In the genomic region with DNA sequence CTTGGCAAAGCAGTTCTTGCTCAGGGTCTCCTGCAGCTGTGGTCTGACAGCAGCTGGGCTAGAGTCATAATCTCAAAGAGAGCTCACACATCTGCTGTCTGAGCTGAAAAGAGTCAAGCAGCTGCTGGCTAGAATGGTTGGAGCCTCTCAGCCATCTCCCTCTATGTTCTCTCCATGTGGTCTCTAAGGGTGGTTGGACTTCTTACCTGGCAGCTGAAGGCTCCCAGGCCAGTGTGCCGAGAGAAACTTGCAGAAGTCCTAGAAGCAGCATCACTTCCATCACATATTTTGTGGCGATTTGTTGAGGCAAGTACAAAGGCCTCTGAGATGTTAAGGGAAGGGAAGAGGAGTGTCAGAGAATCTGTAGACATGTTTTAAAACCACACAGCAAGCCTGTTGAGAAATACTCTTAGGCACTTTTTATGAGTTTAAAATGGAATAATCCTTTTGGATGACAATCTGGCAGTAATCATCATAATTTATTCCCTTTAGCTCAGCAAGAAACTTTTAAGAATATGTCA, we compare ENCODE assay signal across 12 cellular contexts.
DNase-seq lines count a peak whose midpoint lies in the region; ATAC-seq and TF ChIP-seq lines count a peak whose summit lies in the region.
"Had no signal": no experiment of that assay in that cellular context is flagged by ENCODE, and none has a peak within 500 bp of the region (broad histone marks: within the 10 kb centered on the region; RNA-seq: fewer than 3 reads in every experiment).

No MANE protein-coding gene starts in this region.

- no peaks in the 10 kb centered on the region for H3K79me2 ChIP-seq in DND-41 (ENCODE audit: insufficient read depth, low read length)

- H3K4me3 ChIP-seq in DND-41 (ENCODE audit: low read depth in 1 of 2, low read length in 2 of 2) = no peak overlapping the region

- H3K27ac ChIP-seq in DND-41 (ENCODE audit: low read length) (no peak overlapping the region), epithelial cell of prostate (peak overlapping the region; percentile 4)

- H2AFZ ChIP-seq in DND-41 (ENCODE audit: low read depth, low read length) = no peak overlapping the region

- H3K36me3 Mint-ChIP-seq in nephron (ENCODE audit: low read depth) (peaks cover 22% of the 10 kb centered on the region), Calu3 (ENCODE audit: insufficient read depth, unreplicated experiment) (peaks cover 24% of the 10 kb centered on the region)

- H3K27me3 ChIP-seq in DND-41 (ENCODE audit: insufficient read depth, low read length, poor library complexity) = no peaks in the 10 kb centered on the region

- CTCF ChIA-PET in Calu3 (lab: Charles Lee) = no interaction called here

- H3K27ac Mint-ChIP-seq in nephron (peak overlapping the region; percentile 81 to 87 (median 81)), Calu3 (ENCODE audit: unreplicated experiment) (no peak overlapping the region)

- DNase-seq in DND-41 (no peak), NCI-H1694 treated with DMSO at 0.1 percent for 48 hours (lab: John Stamatoyannopoulos, UW) (peak; percentile 34), epithelial cell of prostate (ENCODE audit: low read depth, low spot score) (no peak), Calu3 (no peak)
- DNase-seq: activated CD4-positive, alpha-beta T cell treated with anti-CD3 and anti-CD28 coated beads for 48 hours; activated naive CD4-positive, alpha-beta T cell treated with anti-CD3 and anti-CD28 coated beads, Interleukin-2, amount 50 U/mL, for 16 hours; COR-L47; NCI-H510A treated with DMSO at 0.1 percent for 48 hours had no signal

- H3K4me1 ChIP-seq in DND-41 (ENCODE audit: insufficient read depth, low read length) = no peaks in the 10 kb centered on the region

- peaks cover 16% of the 10 kb centered on the region for H3K36me3 ChIP-seq in DND-41 (ENCODE audit: insufficient read depth, low read length)

- peak; percentile 45; the same call in 2 of the 3 replicates for ATAC-seq in DND-41 (ENCODE audit: insufficient read depth, low read depth)
- no peak for ATAC-seq in GM21576 (IDR thresholded peaks at IDR 0.05; ENCODE audit: unreplicated experiment)
- ATAC-seq in GM21381 (IDR thresholded peaks at IDR 0.05; ENCODE audit: unreplicated experiment) = no peak
- no peak for ATAC-seq in HG03457 (IDR thresholded peaks at IDR 0.05; ENCODE audit: unreplicated experiment)

- H4K20me1 ChIP-seq in DND-41 (ENCODE audit: insufficient read depth, low read length) = no peaks in the 10 kb centered on the region

- H3K4me3 Mint-ChIP-seq in nephron (peak overlapping the region in 1 of 3 experiments; percentile 34), Calu3 (ENCODE audit: low read depth, unreplicated experiment) (no peak overlapping the region)

- H3K9ac ChIP-seq in DND-41 (ENCODE audit: low read depth, low read length) = no peak overlapping the region

- BruUV-seq in Calu3 (replicated peaks; lab: Mats Ljungman, UMichigan) = no TSS peak

- H3K4me2 ChIP-seq in DND-41 (ENCODE audit: insufficient read depth, low read length) = no peak overlapping the region

- no peaks in the 10 kb centered on the region for H3K9me3 Mint-ChIP-seq in nephron
- H3K9me3 Mint-ChIP-seq in Calu3 (ENCODE audit: low read depth, unreplicated experiment) = no peaks in the 10 kb centered on the region

- H3K4me1 Mint-ChIP-seq in nephron (peaks cover 27% of the 10 kb centered on the region), Calu3 (ENCODE audit: low read depth, unreplicated experiment) (no peaks in the 10 kb centered on the region)

- intact Hi-C loops in Calu3 (cut with micrococcal nuclease; ENCODE audit: unreplicated experiment) = no loop called here

- H3K9me3 ChIP-seq in DND-41 (ENCODE audit: insufficient read depth, low read length, severe bottlenecking) = no peaks in the 10 kb centered on the region

- H3K27me3 Mint-ChIP-seq in nephron (ENCODE audit: low read depth) (no peaks in the 10 kb centered on the region), Calu3 (ENCODE audit: unreplicated experiment) (no peaks in the 10 kb centered on the region)

- no peak for TF ChIP-seq CTCF in DND-41 (IDR thresholded peaks at IDR 0.05; ENCODE audit: borderline replicate concordance, extremely low read depth, low read length, poor library complexity, severe bottlenecking)
- TF ChIP-seq CTCF in nephron (IDR thresholded peaks at IDR 0.05; ENCODE audit: unreplicated experiment in 3 of 3) = no peak
- TF ChIP-seq CTCF in Calu3 (IDR thresholded peaks at IDR 0.05; ENCODE audit: unreplicated experiment) = no peak
